Comparison of ENCODE assay signal across 8 cellular contexts in genomic region chr3:4978966-4979400, GRCh38. TPM values are rescaled to one million over a fixed set of nuclear protein-coding genes. Genes with fewer than 3 reads are reported as not detected.
DNase-seq lines count a peak whose midpoint lies in the region; ATAC-seq, FAIRE-seq and TF ChIP-seq lines count a peak whose summit lies in the region.

No MANE protein-coding gene starts in this region.

- TF ChIP-seq CTCF in WI38 (IDR thresholded peaks at IDR 0.05; ENCODE audit: low read depth, low read length) (no peak), cardiac fibroblast (IDR thresholded peaks at IDR 0.05; ENCODE audit: low read depth, low read length) (no peak), keratinocyte (optimal IDR thresholded peaks at IDR 0.05 in 1 of 3, IDR thresholded peaks at IDR 0.05 in 1 of 3, conservative IDR thresholded peaks at IDR 0.05 in 1 of 3; ENCODE audit: extremely low read depth in 1 of 3, insufficient read depth in 2 of 3, low read length in 3 of 3) (no peak)

- peak overlapping the region; percentile 98 for H3K27ac ChIP-seq in keratinocyte (ENCODE audit: control insufficient read depth, insufficient read depth, low read length)

- H3K9ac ChIP-seq in keratinocyte (ENCODE audit: control insufficient read depth, extremely low read depth, insufficient read depth, low read length): peak overlapping the region; percentile 98

- H3K4me3 ChIP-seq in WI38 (ENCODE audit: low read depth, low read length) (peak overlapping the region; percentile 70), cardiac fibroblast (replicated peaks in 1 of 2; ENCODE audit: low read depth in 2 of 2, low read length in 2 of 2) (peak overlapping the region; percentile 37 to 50), keratinocyte (ENCODE audit: control insufficient read depth in 2 of 3, extremely low read depth in 1 of 3, insufficient read depth in 2 of 3, low read depth in 1 of 3, low read length in 3 of 3) (peak overlapping the region in 1 of 3 experiments; percentile 85)

- ATAC-seq in HG02938 (IDR thresholded peaks at IDR 0.05; ENCODE audit: unreplicated experiment): peak; percentile 42

- H3K9me3 ChIP-seq in keratinocyte (ENCODE audit: control insufficient read depth, low read depth, low read length): no peaks in the 10 kb centered on the region

- FAIRE-seq in keratinocyte (lab: Jason Lieb, UNC): no peak

- no peak overlapping the region for H2AFZ ChIP-seq in keratinocyte (ENCODE audit: control insufficient read depth, low read length)

- peaks cover 31% of the 10 kb centered on the region for H3K4me1 ChIP-seq in keratinocyte (ENCODE audit: control insufficient read depth, extremely low read depth, insufficient read depth, low read length)

- no peaks in the 10 kb centered on the region for H3K27me3 ChIP-seq in keratinocyte (ENCODE audit: control insufficient read depth, extremely low read depth, insufficient read depth, low read length)

- peak; percentile 27 for DNase-seq in NCI-H2171 treated with DMSO at 0.1 percent for 48 hours (lab: John Stamatoyannopoulos, UW)
- DNase-seq in NCI-H2171 (lab: John Stamatoyannopoulos, UW): no peak
- DNase-seq in NCI-H2196 (lab: John Stamatoyannopoulos, UW; ENCODE audit: unreplicated experiment): peak; percentile 68
- DNase-seq in cardiac fibroblast (ENCODE audit: low read depth in 2 of 2): peak; percentile 99 to 100
- no peak for DNase-seq in keratinocyte (ENCODE audit: low read depth, low spot score)
- DNase-seq in stimulated activated CD4-positive, alpha-beta T cell treated with anti-CD3 and anti-CD28 coated beads, Interleukin-15, amount 100 ng/mL, for 1 hour (ENCODE audit: low read depth in 1 of 2, low spot score in 1 of 2): peak; percentile 74 to 81

- dilution Hi-C loops in keratinocyte (cut with MboI; ENCODE audit: extremely low pct_ligation_motif_present, low sequenced_read_pairs): no loop called here

- no peak overlapping the region for H3K4me2 ChIP-seq in keratinocyte (ENCODE audit: control insufficient read depth, extremely low read depth, insufficient read depth, low read depth, low read length)

- no peaks in the 10 kb centered on the region for H3K9me1 ChIP-seq in keratinocyte (ENCODE audit: control insufficient read depth, extremely low read depth, insufficient read depth, low read length)

- no peaks in the 10 kb centered on the region for H4K20me1 ChIP-seq in keratinocyte (ENCODE audit: control insufficient read depth, extremely low read depth, insufficient read depth, low read length)

- peaks cover 10 to 17% of the 10 kb centered on the region in 2 experiments for H3K36me3 ChIP-seq in keratinocyte (ENCODE audit: control insufficient read depth in 2 of 2, extremely low read depth in 1 of 2, insufficient read depth in 2 of 2, low read length in 2 of 2)

- H3K79me2 ChIP-seq in keratinocyte (ENCODE audit: control insufficient read depth, insufficient read depth, low read length): peaks cover 44% of the 10 kb centered on the region

RNA-seq across cellular contexts. Expression of gene BHLHE40, which starts 0.3 kb away (rescaled TPM):
- polyA plus RNA-seq in keratinocyte: 73.9 to 95.7 TPM (median 74.3 TPM) in 3 replicates
- 84.5 TPM for polyA plus RNA-seq in keratinocyte (2011; ENCODE audit: low read depth)
- polyA plus RNA-seq in keratinocyte (2011; cell fraction: cytosol; rRNA removed): 52.6 and 66.7 TPM in 2 replicates
- polyA plus RNA-seq in keratinocyte (2011; cell fraction: nucleus; rRNA removed): 296 and 339 TPM in 2 replicates
- 87.7 and 181 TPM in 2 replicates for polyA plus RNA-seq in keratinocyte (2012; ENCODE audit: low replicate concordance)
- polyA minus RNA-seq in keratinocyte: 73.6 to 138 TPM (median 96.1 TPM) in 3 replicates
- 67.1 TPM for polyA minus RNA-seq in keratinocyte (2011; cell fraction: cytosol; rRNA and poly(A)+ RNA removed)
- polyA minus RNA-seq in keratinocyte (2011; cell fraction: nucleus; rRNA and poly(A)+ RNA removed): 131 and 207 TPM in 2 replicates

Comparison
In these comparisons a context has a peak if more than half of its experiments do, and no peak if none do; other contexts are left out.
1. DNase-seq: peak in NCI-H2171 treated with DMSO at 0.1 percent for 48 hours (single experiment), NCI-H2196 (single experiment), cardiac fibroblast (2 of 2) and stimulated activated CD4-positive, alpha-beta T cell treated with anti-CD3 and anti-CD28 coated beads, Interleukin-15, amount 100 ng/mL, for 1 hour (2 of 2); none in NCI-H2171 (single experiment) and keratinocyte (single experiment).